Comparison of ENCODE assay signal across 1 cellular context in the genomic region with DNA sequence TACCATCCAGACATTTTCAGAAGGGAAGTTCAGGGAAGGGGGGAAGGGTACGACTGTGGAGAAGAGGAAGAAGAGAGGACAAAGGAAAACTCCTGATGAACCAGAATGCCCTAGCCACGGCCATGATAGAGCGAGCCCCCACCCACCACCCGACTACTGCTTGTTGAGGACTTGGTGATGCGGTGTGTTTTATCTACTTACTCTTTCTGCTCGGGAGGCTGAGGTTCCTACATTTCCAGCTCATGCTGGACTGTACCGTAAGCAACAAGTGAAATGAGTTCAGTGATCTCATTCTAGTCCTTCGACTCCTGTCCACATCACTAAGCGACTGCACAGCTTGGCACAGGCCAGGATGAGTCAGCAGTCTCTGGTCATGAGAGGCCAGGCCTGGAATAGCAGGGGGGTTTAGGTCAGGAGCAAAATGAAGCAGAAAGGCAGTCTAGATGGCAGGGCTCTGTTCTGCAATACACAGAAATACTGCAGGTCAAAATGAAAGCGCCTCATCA.
TF ChIP-seq lines count a peak whose summit lies in the region.

No MANE protein-coding gene starts in this region.

TF ChIP-seq in SK-N-SH, 30 proteins besides CTCF, POLR2A, EP300 and RAD21 (continued from another document):
- no peak for TF ChIP-seq RFX5 (IDR thresholded peaks at IDR 0.05; ENCODE audit: low read length)
- TF ChIP-seq RCOR1 (IDR thresholded peaks at IDR 0.05; ENCODE audit: low read length): no peak
- peak; percentile 37; the same call in 1 of the 2 replicates for TF ChIP-seq USF1 (IDR thresholded peaks at IDR 0.05; ENCODE audit: borderline replicate concordance, low read depth)
- TF ChIP-seq FOSL2 (IDR thresholded peaks at IDR 0.05; ENCODE audit: borderline replicate concordance, low read depth): peak; percentile 96
- TF ChIP-seq ZBTB33 (IDR thresholded peaks at IDR 0.05; ENCODE audit: borderline replicate concordance, low read depth): 0 out of 2 replicates have a peak, but pooled peaks have one; percentile 45
- peak; percentile 93 for TF ChIP-seq NFIC (IDR thresholded peaks at IDR 0.05; ENCODE audit: borderline replicate concordance)
- TF ChIP-seq TAF1 (IDR thresholded peaks at IDR 0.05; ENCODE audit: borderline replicate concordance, low read depth, low read length): peak; percentile 53; the same call in 1 of the 2 replicates
- no peak; the same call in 1 of the 2 replicates for TF ChIP-seq SMC3 (IDR thresholded peaks at IDR 0.05; ENCODE audit: low read depth, low read length)
- TF ChIP-seq YY1 (IDR thresholded peaks at IDR 0.05; ENCODE audit: low read depth): 0 out of 2 replicates have a peak, but pooled peaks have one; percentile 63
- no peak for TF ChIP-seq FOXJ3 (CRISPR knock-in tag; IDR thresholded peaks at IDR 0.05)
- TF ChIP-seq RXRA (IDR thresholded peaks at IDR 0.05; ENCODE audit: borderline replicate concordance, low read depth): peak; percentile 78; the same call in 1 of the 2 replicates
- TF ChIP-seq JUND (IDR thresholded peaks at IDR 0.05): peak; percentile 93
- peak; percentile 92 for TF ChIP-seq POLR2AphosphoS5 (IDR thresholded peaks at IDR 0.05; ENCODE audit: low read depth, low read length)
- no peak; the same call in 1 of the 2 replicates for TF ChIP-seq SIN3A (IDR thresholded peaks at IDR 0.05; ENCODE audit: borderline replicate concordance, low read depth, low read length)
- no peak for TF ChIP-seq GABPA (IDR thresholded peaks at IDR 0.05; ENCODE audit: low read depth)
- TF ChIP-seq MXI1 (IDR thresholded peaks at IDR 0.05; ENCODE audit: low read depth, low read length): no peak
